ENCODE assay signal across 22 cellular contexts in genomic region chr3:32860499-32860898, GRCh38. TPM values are rescaled to one million over a fixed set of nuclear protein-coding genes. Genes with fewer than 3 reads are reported as not detected.
DNase-seq lines count a peak whose midpoint lies in the region; ATAC-seq, FAIRE-seq and TF ChIP-seq lines count a peak whose summit lies in the region.
"Had no signal": no experiment of that assay in that cellular context is flagged by ENCODE, and none has a peak within 500 bp of the region (broad histone marks: within the 10 kb centered on the region; RNA-seq: fewer than 3 reads in every experiment).

No MANE protein-coding gene starts in this region.

- TF ChIP-seq POLR2A in HepG2 (IDR thresholded peaks at IDR 0.05; ENCODE audit: insufficient read depth in 1 of 2, low read depth in 2 of 2, low read length in 2 of 2) (no peak), right lobe of liver (IDR thresholded peaks at IDR 0.05) (no peak)

- POLR2A ChIA-PET in HepG2 (lab: Yijun Ruan, JAX), result interaction anchor here (0.5 kb wide), 1 partner anchor 29 kb away, joined by 3 read pairs; no protein-coding TSS in a partner anchor
- POLR2A ChIA-PET in PC-9 (lab: Charles Lee; ENCODE audit: unreplicated experiment), result no interaction called here

- in situ Hi-C loops in HepG2 (cut with HindIII; ENCODE audit: extremely low pct_ligation_motif_present, low pct_unique_long_range_greater_than_20kb), result loop anchor here (5.0 kb wide), 1 partner anchor 33 kb away; no protein-coding TSS in a partner anchor

- intact Hi-C loops in HepG2 (cut with micrococcal nuclease; ENCODE audit: unreplicated experiment) (no loop called here), right lobe of liver (cut with DNase I) (no loop called here), PC-9 (cut with micrococcal nuclease; ENCODE audit: unreplicated experiment) (no loop called here)

- no peak for ATAC-seq in HepG2
- ATAC-seq in right lobe of liver, result no peak
- no peak for ATAC-seq in activated T-cell treated with anti-CD3 and anti-CD28 coated beads, Interleukin-2, amount 50 U/mL, for 4 hours
- ATAC-seq: CD8-positive, alpha-beta T cell had no signal

- H3K79me2 ChIP-seq in HepG2 (ENCODE audit: insufficient read depth, low read length), result peaks cover 96% of the 10 kb centered on the region
- H3K79me2 ChIP-seq in PC-9 (ENCODE audit: low read depth), result no peaks in the 10 kb centered on the region

- no TSS peak for BruUV-seq in HepG2 (replicated peaks; lab: Mats Ljungman, UMichigan)
- BruUV-seq in PC-9 (replicated peaks; lab: Mats Ljungman, UMichigan), result no TSS peak

- H3K4me1 ChIP-seq in HepG2 (ENCODE audit: insufficient read depth, low read length) (peaks cover 100% of the 10 kb centered on the region), right lobe of liver (no peaks in the 10 kb centered on the region), neuronal stem cell (ENCODE audit: control insufficient read depth in 2 of 2, insufficient read depth in 1 of 2, low read depth in 1 of 2, low read length in 2 of 2) (peaks cover 6 to 42% of the 10 kb centered on the region in 2 donors), PC-9 (replicated peaks; ENCODE audit: insufficient read depth) (peaks cover 13% of the 10 kb centered on the region)

- FAIRE-seq in HepG2 (lab: Jason Lieb, UNC), result no peak
- FAIRE-seq: D721Med, G401.6, GM12891 had no signal

- peaks cover 5% of the 10 kb centered on the region for H3K36me3 Mint-ChIP-seq in endothelial cell (ENCODE audit: low read depth, unreplicated experiment)
- no peaks in the 10 kb centered on the region for H3K36me3 Mint-ChIP-seq in activated T-cell treated with anti-CD3 and anti-CD28 coated beads, Interleukin-2, amount 50 U/mL, for 4 hours (ENCODE audit: insufficient read depth)
- H3K36me3 Mint-ChIP-seq: CD14-positive monocyte; CD8-positive, alpha-beta T cell had no signal

- no peak overlapping the region for H3K14ac ChIP-seq in neuronal stem cell (ENCODE audit: low read length)

- H2BK120ac ChIP-seq in neuronal stem cell (ENCODE audit: low read depth, low read length), result no peak overlapping the region

- no peak overlapping the region for H2BK15ac ChIP-seq in neuronal stem cell (ENCODE audit: low read length)

- DNase-seq in HepG2 (ENCODE audit: low spot score) (no peak), right lobe of liver (no peak), neuronal stem cell (ENCODE audit: low spot score) (no peak), endothelial cell (ENCODE audit: low spot score) (no peak), PC-9 (no peak)
- DNase-seq in activated T-cell treated with anti-CD3 and anti-CD28 coated beads, Interleukin-2, amount 50 U/mL, for 4 hours, result no peak
- DNase-seq: CD8-positive, alpha-beta T cell; COR-L47; DMS153; DMS79 treated with DMSO at 0.1 percent for 48 hours; EL; GOT3; HCEC 1CT; HFFc6 had no signal

- H3K4me2 ChIP-seq in HepG2 (ENCODE audit: low read depth, low read length) (no peak overlapping the region), neuronal stem cell (ENCODE audit: insufficient read depth, low read length, poor library complexity, severe bottlenecking) (no peak overlapping the region), PC-9 (no peak overlapping the region)

- H3K79me1 ChIP-seq in neuronal stem cell (ENCODE audit: low read depth, low read length), result no peaks in the 10 kb centered on the region

- peaks cover 46% of the 10 kb centered on the region for H3K4me1 Mint-ChIP-seq in endothelial cell (ENCODE audit: unreplicated experiment)
- no peaks in the 10 kb centered on the region for H3K4me1 Mint-ChIP-seq in activated T-cell treated with anti-CD3 and anti-CD28 coated beads, Interleukin-2, amount 50 U/mL, for 4 hours (ENCODE audit: low read depth)

- no peak overlapping the region for H2AK5ac ChIP-seq in neuronal stem cell (ENCODE audit: low read depth, low read length)

- peaks cover 3 to 32% of the 10 kb centered on the region in 2 experiments for H3K36me3 ChIP-seq in HepG2 (replicated peaks in 1 of 2; ENCODE audit: control insufficient read depth in 1 of 2, insufficient read depth in 2 of 2, low read length in 2 of 2)
- H3K36me3 ChIP-seq in right lobe of liver, result no peaks in the 10 kb centered on the region
- H3K36me3 ChIP-seq in neuronal stem cell (replicated peaks in 1 of 2; ENCODE audit: control insufficient read depth in 2 of 2, insufficient read depth in 2 of 2, low read length in 2 of 2), result peaks cover 0 to 58% of the 10 kb centered on the region in 2 donors
- no peaks in the 10 kb centered on the region for H3K36me3 ChIP-seq in PC-9 (ENCODE audit: low read depth)

- 88% methylated on average over 4 of the region's 4 CpGs for WGBS in HepG2 (ENCODE audit: low lambda C conversion rate)
- 60% methylated on average over 2 of the region's 4 CpGs for WGBS in right lobe of liver (ENCODE audit: insufficient coverage, low coverage, low lambda C conversion rate, missing lambda C conversion rate)
- WGBS in neuronal stem cell (ENCODE audit: extremely low coverage in 2 of 2, insufficient read length in 2 of 2, insufficient replicate concordance in 1 of 2), 2 donors, result no CpG with 5 or more reads among the region's 4 CpGs

- H4K20me1 ChIP-seq in HepG2 (ENCODE audit: insufficient read depth, low read length) (peaks cover 96% of the 10 kb centered on the region), PC-9 (ENCODE audit: insufficient read depth) (no peaks in the 10 kb centered on the region)

- H4K8ac ChIP-seq in neuronal stem cell (ENCODE audit: low read depth, low read length), result no peak overlapping the region

- no peak overlapping the region for H3K23ac ChIP-seq in neuronal stem cell (ENCODE audit: low read depth, low read length, poor library complexity)

- H3K4me3 ChIP-seq in HepG2 (replicated peaks in 1 of 3; ENCODE audit: insufficient read depth in 1 of 3, low read depth in 2 of 3, low read length in 3 of 3) (no peak overlapping the region), right lobe of liver (no peak overlapping the region), iPS-18c (ENCODE audit: insufficient read depth, low read depth, low read length) (peak overlapping the region; percentile 28; the same call in 1 of the 2 replicates), neuronal stem cell (ENCODE audit: low read length in 2 of 2) (no peak overlapping the region), PC-9 (no peak overlapping the region)

- H4K91ac ChIP-seq in neuronal stem cell (ENCODE audit: low read depth, low read length, poor library complexity), result no peak overlapping the region

- CTCF ChIA-PET in HepG2 (lab: Yijun Ruan, JAX; ENCODE audit: low intra/inter-chr PET ratio, low total read pairs), result no interaction called here
- CTCF ChIA-PET in PC-9 (lab: Charles Lee), result no interaction called here

- H3K27me3 ChIP-seq in HepG2 (ENCODE audit: control insufficient read depth in 1 of 2, insufficient read depth in 2 of 2, low read length in 2 of 2) (no peaks in the 10 kb centered on the region), right lobe of liver (no peaks in the 10 kb centered on the region), neuronal stem cell (ENCODE audit: control insufficient read depth in 3 of 3, insufficient read depth in 3 of 3, low read depth in 1 of 3, low read length in 3 of 3) (no peaks in the 10 kb centered on the region), PC-9 (ENCODE audit: insufficient read depth, low read depth) (no peaks in the 10 kb centered on the region)

- H3K27ac ChIP-seq in HepG2 (ENCODE audit: extremely low read length, insufficient read depth, low read length), result no peak overlapping the region
- H3K27ac ChIP-seq in right lobe of liver, result no peak overlapping the region
- H3K27ac ChIP-seq in neuronal stem cell (replicated peaks; ENCODE audit: low read length), result no peak overlapping the region
- no peak overlapping the region for H3K27ac ChIP-seq in PC-9
- H3K27ac ChIP-seq: 22Rv1, HL-60 had no signal

- H3K27ac Mint-ChIP-seq in endothelial cell (ENCODE audit: unreplicated experiment), result no peak overlapping the region
- H3K27ac Mint-ChIP-seq: CD8-positive, alpha-beta T cell; HFFc6 had no signal

- H3K18ac ChIP-seq in neuronal stem cell (ENCODE audit: low read length), result peak overlapping the region; percentile 12

- H3K9me3 ChIP-seq in HepG2 (ENCODE audit: low read length) (no peaks in the 10 kb centered on the region), right lobe of liver (no peaks in the 10 kb centered on the region), iPS-18c (ENCODE audit: control insufficient read depth, insufficient read depth, low read length) (peaks cover under 1% of the 10 kb centered on the region), neuronal stem cell (replicated peaks in 1 of 2; ENCODE audit: control insufficient read depth in 2 of 2, insufficient read depth in 1 of 2, low read depth in 1 of 2, low read length in 2 of 2) (no peaks in the 10 kb centered on the region), PC-9 (ENCODE audit: insufficient read depth, low read depth) (no peaks in the 10 kb centered on the region)

- H2BK5ac ChIP-seq in neuronal stem cell (ENCODE audit: low read length), result no peak overlapping the region

- H3K9me3 Mint-ChIP-seq in endothelial cell (ENCODE audit: unreplicated experiment), result no peaks in the 10 kb centered on the region
- H3K9me3 Mint-ChIP-seq in activated T-cell treated with anti-CD3 and anti-CD28 coated beads, Interleukin-2, amount 50 U/mL, for 4 hours, result no peaks in the 10 kb centered on the region
- H3K9me3 Mint-ChIP-seq: CD14-positive monocyte; CD8-positive, alpha-beta T cell; HFFc6 had no signal

- no peak overlapping the region for H3K9ac ChIP-seq in HepG2 (ENCODE audit: insufficient read depth, low read depth, low read length)
- H3K9ac ChIP-seq in neuronal stem cell (ENCODE audit: low read depth, low read length, poor library complexity), result no peak overlapping the region

- H2BK12ac ChIP-seq in neuronal stem cell (ENCODE audit: low read length), result no peak overlapping the region

- no peak overlapping the region for H3K4me3 Mint-ChIP-seq in endothelial cell (ENCODE audit: unreplicated experiment)
- H3K4me3 Mint-ChIP-seq in activated T-cell treated with anti-CD3 and anti-CD28 coated beads, Interleukin-2, amount 50 U/mL, for 4 hours, result no peak overlapping the region
- H3K4me3 Mint-ChIP-seq: CD14-positive monocyte; CD8-positive, alpha-beta T cell; HFFc6 had no signal

- no peak for TF ChIP-seq CTCF in HepG2 (CRISPR knock-in tag; IDR thresholded peaks at IDR 0.05)
- no peak for TF ChIP-seq CTCF in right lobe of liver (IDR thresholded peaks at IDR 0.05)
- TF ChIP-seq CTCF in endothelial cell (IDR thresholded peaks at IDR 0.05; ENCODE audit: unreplicated experiment), result no peak
- TF ChIP-seq CTCF in PC-9 (conservative IDR thresholded peaks at IDR 0.05), result no peak

- H3K27me3 Mint-ChIP-seq in endothelial cell (ENCODE audit: unreplicated experiment), result peaks cover 4% of the 10 kb centered on the region
- no peaks in the 10 kb centered on the region for H3K27me3 Mint-ChIP-seq in activated T-cell treated with anti-CD3 and anti-CD28 coated beads, Interleukin-2, amount 50 U/mL, for 4 hours (ENCODE audit: low read depth)

- no peaks in the 10 kb centered on the region for H3K9me2 ChIP-seq in PC-9 (ENCODE audit: insufficient read depth)

- no peak overlapping the region for H3K4ac ChIP-seq in neuronal stem cell (ENCODE audit: low read length)

- H2AFZ ChIP-seq in HepG2 (ENCODE audit: low read length) (no peak overlapping the region), neuronal stem cell (ENCODE audit: low read length) (no peak overlapping the region), PC-9 (no peak overlapping the region)

- no peaks in the 10 kb centered on the region for H3F3A ChIP-seq in PC-9 (ENCODE audit: insufficient read depth, low read depth)

- no peak for TF ChIP-seq EP300 in HepG2 (IDR thresholded peaks at IDR 0.05; ENCODE audit: low read depth in 2 of 2, low read length in 2 of 2)
- no peak for TF ChIP-seq EP300 in HepG2 (CRISPR knock-in tag; IDR thresholded peaks at IDR 0.05; ENCODE audit: borderline replicate concordance)

- no peak for TF ChIP-seq RAD21 in HepG2 (CRISPR knock-in tag; IDR thresholded peaks at IDR 0.05)

RNA-seq across cellular contexts. Expression of gene TRIM71, which starts 42.7 kb away (rescaled TPM):
- total RNA-seq in HepG2 (2016; rRNA removed; fragmentation: Illumina TruSeq; extraction: Trizol) (76.9 and 111 TPM in 2 replicates), right lobe of liver (not detected), endothelial cell (ENCODE audit: unreplicated experiment) (74.0 TPM), PC-9 (2021) (not detected in 2 replicates)
- total RNA-seq in HepG2 (2016; cell fraction: cytosol; rRNA removed; fragmentation: Illumina TruSeq; extraction: Trizol; ENCODE audit: low read depth), result 5.5 and 6.3 TPM in 2 replicates
- 75.8 and 102 TPM in 2 replicates for total RNA-seq in HepG2 (2016; cell fraction: insoluble cytoplasmic fraction; rRNA removed; fragmentation: Illumina TruSeq; extraction: Trizol)
- total RNA-seq in HepG2 (2016; cell fraction: membrane; rRNA removed; fragmentation: Illumina TruSeq; extraction: Trizol), result 29.5 and 33.3 TPM in 2 replicates
- total RNA-seq in HepG2 (2016; cell fraction: nucleus; rRNA removed; fragmentation: Illumina TruSeq; extraction: Trizol), result 91.5 and 98.1 TPM in 2 replicates
- polyA plus RNA-seq in HepG2 (2011; rRNA removed), result 21.1 and 21.7 TPM in 2 replicates
- polyA plus RNA-seq in HepG2 (2011; cell fraction: cytosol; rRNA removed), result 16.3 and 17.3 TPM in 2 replicates
- 25.8 and 29.4 TPM in 2 replicates for polyA plus RNA-seq in HepG2 (2011; cell fraction: nucleus; rRNA removed)
- polyA plus RNA-seq in HepG2 (2012), result 24.9 and 35.6 TPM in 2 replicates
- 1.8 and 1.9 TPM in 2 replicates for polyA plus RNA-seq in HepG2 (2016; cell fraction: cytosol; fragmentation: Illumina TruSeq; extraction: Trizol; ENCODE audit: low read depth)
- 67.3 and 72.5 TPM in 2 replicates for polyA plus RNA-seq in HepG2 (2016; cell fraction: insoluble cytoplasmic fraction; fragmentation: Illumina TruSeq; extraction: Trizol; ENCODE audit: low read depth)
- polyA plus RNA-seq in HepG2 (2016; cell fraction: membrane; fragmentation: Illumina TruSeq; extraction: Trizol; ENCODE audit: low read depth), result 7.2 and 8.7 TPM in 2 replicates
- 86.2 and 92.8 TPM in 2 replicates for polyA plus RNA-seq in HepG2 (2016; cell fraction: nucleus; fragmentation: Illumina TruSeq; extraction: Trizol; ENCODE audit: insufficient read depth, low read depth)
- polyA minus RNA-seq in HepG2 (2011; rRNA and poly(A)+ RNA removed; ENCODE audit: low replicate concordance), result 0.07 and 138 TPM in 2 replicates
- 80.8 and 84.9 TPM in 2 replicates for polyA minus RNA-seq in HepG2 (2011; cell fraction: cytosol; rRNA and poly(A)+ RNA removed)
- 96.2 and 97.6 TPM in 2 replicates for polyA minus RNA-seq in HepG2 (2011; cell fraction: nucleus; rRNA and poly(A)+ RNA removed)
- polyA plus RNA-seq in neuronal stem cell (2013, experiment 1 of 2), result 53.8 TPM
- polyA plus RNA-seq in neuronal stem cell (2013, experiment 2 of 2), result 57.6 TPM
- under 1 TPM; 0.18 to 0.25 (median 0.19) TPM for total RNA-seq in activated T-cell treated with anti-CD3 and anti-CD28 coated beads, Interleukin-2, amount 50 U/mL, for 4 hours
- total RNA-seq: CD8-positive, alpha-beta T cell; HFFc6 had no signal
- polyA plus RNA-seq: BJ had no signal
